In genomic region chr11:86176165-86176884, GRCh38 we compare ENCODE assay signal across 8 cellular contexts.
A peak's percentile ranks its signal among the peaks of the same experiment; 100 is the strongest.
DNase-seq lines count a peak whose midpoint lies in the region; ATAC-seq lines count a peak whose summit lies in the region.

No MANE protein-coding gene starts in this region.

- H3K4me3 Mint-ChIP-seq in activated naive CD8-positive, alpha-beta T cell treated with anti-CD3 and anti-CD28 coated beads, Interleukin-2, amount 10 ng/mL, durations not matched to agents 7 days and 5 days: peak overlapping the region; percentile 1

- no peak overlapping the region for H3K27ac Mint-ChIP-seq in activated naive CD8-positive, alpha-beta T cell treated with anti-CD3 and anti-CD28 coated beads, Interleukin-2, amount 10 ng/mL, durations not matched to agents 7 days and 5 days

- H3K4me1 Mint-ChIP-seq in activated naive CD8-positive, alpha-beta T cell treated with anti-CD3 and anti-CD28 coated beads, Interleukin-2, amount 10 ng/mL, durations not matched to agents 7 days and 5 days: peaks cover 12% of the 10 kb centered on the region

- intact Hi-C loops in posterior cingulate gyrus (cut with DNase I): no loop called here

- ATAC-seq in GM21360 (IDR thresholded peaks at IDR 0.05; ENCODE audit: unreplicated experiment) (peak; percentile 69), HG03575 (IDR thresholded peaks at IDR 0.05; ENCODE audit: extremely low read depth, insufficient number of reproducible peaks, low FRiP score, unreplicated experiment) (peak; percentile 25)
- ATAC-seq in activated naive CD8-positive, alpha-beta T cell treated with anti-CD3 and anti-CD28 coated beads, Interleukin-2, amount 10 ng/mL, durations not matched to agents 7 days and 5 days (ENCODE audit: low read depth): peak; percentile 83

- H3K36me3 Mint-ChIP-seq in activated naive CD8-positive, alpha-beta T cell treated with anti-CD3 and anti-CD28 coated beads, Interleukin-2, amount 10 ng/mL, durations not matched to agents 7 days and 5 days: peaks cover 1% of the 10 kb centered on the region

- H3K27me3 Mint-ChIP-seq in activated naive CD8-positive, alpha-beta T cell treated with anti-CD3 and anti-CD28 coated beads, Interleukin-2, amount 10 ng/mL, durations not matched to agents 7 days and 5 days: no peaks in the 10 kb centered on the region

- POLR2A ChIA-PET in activated naive CD8-positive, alpha-beta T cell treated with anti-CD3 and anti-CD28 coated beads, Interleukin-2, amount 10 ng/mL, durations not matched to agents 7 days and 5 days (lab: Charles Lee): no interaction called here

- no peak for DNase-seq in activated naive CD8-positive, alpha-beta T cell treated with anti-CD3 and anti-CD28 coated beads, Interleukin-2, amount 10 ng/mL, durations not matched to agents 7 days and 5 days
- peak in 2 of 3 donors; percentile 47 to 51 for DNase-seq in stimulated activated CD4-positive, alpha-beta T cell treated with anti-CD3 and anti-CD28 coated beads, TNF-alpha, amount 100 ng/mL, for 48 hours (ENCODE audit: low read depth in 3 of 3)
- DNase-seq in superior temporal gyrus (ENCODE audit: extremely low spot score) (no peak), NCI-H524 (lab: John Stamatoyannopoulos, UW) (no peak), posterior cingulate gyrus (no peak), NCI-H69 (lab: John Stamatoyannopoulos, UW) (no peak)

- peaks cover 1% of the 10 kb centered on the region for H3K9me3 Mint-ChIP-seq in activated naive CD8-positive, alpha-beta T cell treated with anti-CD3 and anti-CD28 coated beads, Interleukin-2, amount 10 ng/mL, durations not matched to agents 7 days and 5 days

Comparison
In these comparisons a context has a peak if more than half of its experiments do, and no peak if none do; other contexts are left out.
1. ATAC-seq: peak in every context shown above with its lines; median percentile 83 in activated naive CD8-positive, alpha-beta T cell treated with anti-CD3 and anti-CD28 coated beads, Interleukin-2, amount 10 ng/mL, durations not matched to agents 7 days and 5 days; 69 in GM21360; 25 in HG03575.
2. DNase-seq: peak in stimulated activated CD4-positive, alpha-beta T cell treated with anti-CD3 and anti-CD28 coated beads, TNF-alpha, amount 100 ng/mL, for 48 hours (2 of 3); none in activated naive CD8-positive, alpha-beta T cell treated with anti-CD3 and anti-CD28 coated beads, Interleukin-2, amount 10 ng/mL, durations not matched to agents 7 days and 5 days (single experiment), superior temporal gyrus (single experiment), NCI-H524 (0 of 2), posterior cingulate gyrus (0 of 10) and NCI-H69 (single experiment).